ENCODE assay signal across 1 cellular context in genomic region chr17:39997543-39997942, GRCh38.
TF ChIP-seq lines count a peak whose summit lies in the region.

No MANE protein-coding gene starts in this region.

TF ChIP-seq in HEK293, 187 proteins besides CTCF, POLR2A, EP300 and RAD21:
- TF ChIP-seq ZNF48 (tag by site-specific recombination; IDR thresholded peaks at IDR 0.05) (no peak), ZNF114 (tag by site-specific recombination; IDR thresholded peaks at IDR 0.05) (no peak), ZNF37A (tag by site-specific recombination; IDR thresholded peaks at IDR 0.05) (no peak), GLIS2 (tag by site-specific recombination; IDR thresholded peaks at IDR 0.05) (peak; percentile 32; the same call in 1 of the 2 replicates), ZNF350 (tag by site-specific recombination; IDR thresholded peaks at IDR 0.05) (no peak), ZNF555 (tag by site-specific recombination; conservative IDR thresholded peaks at IDR 0.05) (no peak)
